In the genomic region with DNA sequence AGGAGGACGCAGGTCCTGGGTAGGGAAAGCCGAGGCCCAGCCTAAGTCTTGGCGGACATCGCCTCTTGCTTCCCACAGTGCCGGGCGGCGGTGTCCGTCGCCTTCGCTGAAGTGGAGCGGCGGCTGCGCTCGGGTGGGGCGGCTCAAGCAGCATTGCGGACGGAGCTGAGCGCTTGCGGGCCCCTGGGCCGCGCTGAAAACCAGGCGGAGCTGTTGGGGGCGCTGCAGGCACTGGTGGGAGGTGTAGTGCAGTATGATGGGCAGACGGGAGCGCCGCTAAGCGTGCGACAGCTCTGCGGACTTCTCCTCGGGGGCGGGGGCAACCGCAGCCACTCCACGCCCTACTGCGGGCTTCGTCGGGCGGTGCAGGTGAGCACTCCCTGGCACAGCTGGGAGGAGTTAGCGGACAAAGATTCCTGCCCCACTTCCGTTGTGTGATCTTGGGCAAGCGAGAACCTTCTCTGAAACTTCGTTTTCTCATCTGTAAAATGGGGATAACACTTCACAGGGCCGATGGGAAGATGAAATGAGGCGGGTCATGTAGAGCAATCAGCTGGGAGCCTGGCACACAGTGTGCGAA, we compare ENCODE assay signal across 8 cellular contexts. TPM values are rescaled to one million over a fixed set of nuclear protein-coding genes. Genes with fewer than 3 reads are reported as not detected.
DNase-seq lines count a peak whose midpoint lies in the region; FAIRE-seq and TF ChIP-seq lines count a peak whose summit lies in the region.

No MANE protein-coding gene starts in this region.

- peak; percentile 71 for TF ChIP-seq CTCF in LNCaP clone FGC (IDR thresholded peaks at IDR 0.05; ENCODE audit: control insufficient read depth, extremely low read depth, insufficient read depth)

- peak overlapping the region; percentile 62; the same call in 1 of the 2 replicates for H2AFZ ChIP-seq in GM23248

- no peaks in the 10 kb centered on the region for H4K20me1 ChIP-seq in GM23248 (ENCODE audit: insufficient read depth)

- peak; percentile 87 for FAIRE-seq in G401.6 (lab: Jason Lieb, UNC)

- no peaks in the 10 kb centered on the region for H3K79me2 ChIP-seq in GM23248 (ENCODE audit: insufficient read depth)

- H3K9me3 ChIP-seq in GM23248 (ENCODE audit: low read depth) (no peaks in the 10 kb centered on the region), iPS-18a (ENCODE audit: control insufficient read depth, low read depth, low read length) (no peaks in the 10 kb centered on the region)

- no peak overlapping the region for H3K9ac ChIP-seq in GM23248
- peak overlapping the region; percentile 64 for H3K9ac ChIP-seq in iPS-18a (ENCODE audit: low read length)

- H3K4me1 ChIP-seq in GM23248 (ENCODE audit: insufficient read depth) (no peaks in the 10 kb centered on the region), iPS-18a (ENCODE audit: control insufficient read depth, low read depth, low read length) (peaks cover 3% of the 10 kb centered on the region)

- DNase-seq in GM23248 = peak; percentile 60
- peak; percentile 80 for DNase-seq in LNCaP clone FGC (ENCODE audit: low read depth)
- DNase-seq in SW480 (ENCODE audit: low spot score) = peak; percentile 90
- DNase-seq in anterior cingulate cortex (lab: John Stamatoyannopoulos, UW) = peak in 31 of 58 donors; percentile 2 to 58 (median 27)
- DNase-seq in stimulated activated CD4-positive, alpha-beta T cell treated with anti-CD3 and anti-CD28 coated beads, Interleukin-12 subunit alpha, Interleukin-12 subunit beta, amount 100 ng/mL, for 48 hours (ENCODE audit: low read depth in 2 of 3, low spot score in 1 of 3) = peak; percentile 52 to 62 (median 55)
- no peak for DNase-seq in NK-92 treated with Interleukin-12 subunit alpha and Interleukin-12 subunit beta, amount 100 ng/mL, for 24 hours (lab: John Stamatoyannopoulos, UW)

- no peaks in the 10 kb centered on the region for H3K36me3 ChIP-seq in GM23248 (ENCODE audit: low read depth)
- H3K36me3 ChIP-seq in iPS-18a (ENCODE audit: control insufficient read depth, low read depth, low read length) = no peaks in the 10 kb centered on the region

- H3K27ac ChIP-seq in GM23248 (no peak overlapping the region), iPS-18a (ENCODE audit: low read length) (no peak overlapping the region)

- H3F3A ChIP-seq in GM23248 (ENCODE audit: insufficient read depth) = no peaks in the 10 kb centered on the region

- peak overlapping the region; percentile 80 for H3K4me2 ChIP-seq in GM23248 (ENCODE audit: unreplicated experiment)

- peaks cover 83% of the 10 kb centered on the region for H3K27me3 ChIP-seq in GM23248 (replicated peaks; ENCODE audit: insufficient read depth)
- peaks cover 12% of the 10 kb centered on the region for H3K27me3 ChIP-seq in iPS-18a (ENCODE audit: control insufficient read depth, insufficient read depth, low read length)

- WGBS in GM23248 (ENCODE audit: low coverage in 1 of 2, low lambda C conversion rate in 2 of 2, missing lambda C conversion rate in 2 of 2), 2 experiments = 8 to 10% methylated on average over 39 to 40 of the region's 44 CpGs

- in situ Hi-C loops in GM23248 (cut with MboI) = no loop called here

- H3K9me2 ChIP-seq in GM23248 (ENCODE audit: insufficient read depth) = no peaks in the 10 kb centered on the region

- H3K4me3 ChIP-seq in GM23248 (peak overlapping the region; percentile 65), LNCaP clone FGC (ENCODE audit: low read depth, low read length) (peak overlapping the region; percentile 65), iPS-18a (ENCODE audit: low read length) (peak overlapping the region; percentile 84)

RNA-seq across cellular contexts. Expression of a gene that starts 4.3 kb away (rescaled TPM):
- 0.86 TPM in 1 of 2 replicates, not detected in the other for total RNA-seq in GM23248 (2014; rRNA removed; shearing (Covaris generic))
- 0.20 TPM in 1 of 2 replicates, not detected in the other for polyA plus RNA-seq in GM23248 (2016; fragmentation: Nextera tagmentation; extraction: Ambion mirVana)
